In the genomic region with DNA sequence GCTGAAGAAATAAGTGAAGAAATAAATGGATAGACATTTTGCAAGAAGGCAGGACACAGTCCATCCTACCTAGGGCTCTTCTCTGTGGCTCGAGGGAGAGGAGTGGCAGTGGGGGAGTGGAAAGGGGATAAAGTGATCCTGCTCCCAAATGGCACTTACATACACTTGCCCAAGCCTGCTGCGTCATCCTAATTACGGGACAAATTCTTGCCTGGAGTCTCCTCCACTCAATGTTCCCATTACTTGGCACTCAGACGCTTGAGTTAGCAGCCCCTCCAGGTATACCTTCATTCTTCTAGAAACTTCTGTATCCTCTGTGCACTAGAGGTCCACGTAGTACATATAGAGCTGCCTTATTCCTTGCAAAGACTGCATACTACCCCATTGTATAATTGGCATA, we compare ENCODE assay signal across 3 cellular contexts.
TF ChIP-seq lines count a peak whose summit lies in the region.

No MANE protein-coding gene starts in this region.

TF ChIP-seq in SK-N-SH, 30 proteins besides CTCF, POLR2A, EP300 and RAD21 (continued from another document and continues in another):
- TF ChIP-seq, protein P1, sequence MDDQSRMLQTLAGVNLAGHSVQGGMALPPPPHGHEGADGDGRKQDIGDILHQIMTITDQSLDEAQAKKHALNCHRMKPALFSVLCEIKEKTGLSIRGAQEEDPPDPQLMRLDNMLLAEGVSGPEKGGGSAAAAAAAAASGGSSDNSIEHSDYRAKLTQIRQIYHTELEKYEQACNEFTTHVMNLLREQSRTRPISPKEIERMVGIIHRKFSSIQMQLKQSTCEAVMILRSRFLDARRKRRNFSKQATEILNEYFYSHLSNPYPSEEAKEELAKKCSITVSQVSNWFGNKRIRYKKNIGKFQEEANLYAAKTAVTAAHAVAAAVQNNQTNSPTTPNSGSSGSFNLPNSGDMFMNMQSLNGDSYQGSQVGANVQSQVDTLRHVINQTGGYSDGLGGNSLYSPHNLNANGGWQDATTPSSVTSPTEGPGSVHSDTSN (IDR thresholded peaks at IDR 0.05): no peak
- TF ChIP-seq, protein P2, sequence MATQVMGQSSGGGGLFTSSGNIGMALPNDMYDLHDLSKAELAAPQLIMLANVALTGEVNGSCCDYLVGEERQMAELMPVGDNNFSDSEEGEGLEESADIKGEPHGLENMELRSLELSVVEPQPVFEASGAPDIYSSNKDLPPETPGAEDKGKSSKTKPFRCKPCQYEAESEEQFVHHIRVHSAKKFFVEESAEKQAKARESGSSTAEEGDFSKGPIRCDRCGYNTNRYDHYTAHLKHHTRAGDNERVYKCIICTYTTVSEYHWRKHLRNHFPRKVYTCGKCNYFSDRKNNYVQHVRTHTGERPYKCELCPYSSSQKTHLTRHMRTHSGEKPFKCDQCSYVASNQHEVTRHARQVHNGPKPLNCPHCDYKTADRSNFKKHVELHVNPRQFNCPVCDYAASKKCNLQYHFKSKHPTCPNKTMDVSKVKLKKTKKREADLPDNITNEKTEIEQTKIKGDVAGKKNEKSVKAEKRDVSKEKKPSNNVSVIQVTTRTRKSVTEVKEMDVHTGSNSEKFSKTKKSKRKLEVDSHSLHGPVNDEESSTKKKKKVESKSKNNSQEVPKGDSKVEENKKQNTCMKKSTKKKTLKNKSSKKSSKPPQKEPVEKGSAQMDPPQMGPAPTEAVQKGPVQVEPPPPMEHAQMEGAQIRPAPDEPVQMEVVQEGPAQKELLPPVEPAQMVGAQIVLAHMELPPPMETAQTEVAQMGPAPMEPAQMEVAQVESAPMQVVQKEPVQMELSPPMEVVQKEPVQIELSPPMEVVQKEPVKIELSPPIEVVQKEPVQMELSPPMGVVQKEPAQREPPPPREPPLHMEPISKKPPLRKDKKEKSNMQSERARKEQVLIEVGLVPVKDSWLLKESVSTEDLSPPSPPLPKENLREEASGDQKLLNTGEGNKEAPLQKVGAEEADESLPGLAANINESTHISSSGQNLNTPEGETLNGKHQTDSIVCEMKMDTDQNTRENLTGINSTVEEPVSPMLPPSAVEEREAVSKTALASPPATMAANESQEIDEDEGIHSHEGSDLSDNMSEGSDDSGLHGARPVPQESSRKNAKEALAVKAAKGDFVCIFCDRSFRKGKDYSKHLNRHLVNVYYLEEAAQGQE (IDR thresholded peaks at IDR 0.05; ENCODE audit: low read depth, low read length): no peak
- TF ChIP-seq, protein P3, sequence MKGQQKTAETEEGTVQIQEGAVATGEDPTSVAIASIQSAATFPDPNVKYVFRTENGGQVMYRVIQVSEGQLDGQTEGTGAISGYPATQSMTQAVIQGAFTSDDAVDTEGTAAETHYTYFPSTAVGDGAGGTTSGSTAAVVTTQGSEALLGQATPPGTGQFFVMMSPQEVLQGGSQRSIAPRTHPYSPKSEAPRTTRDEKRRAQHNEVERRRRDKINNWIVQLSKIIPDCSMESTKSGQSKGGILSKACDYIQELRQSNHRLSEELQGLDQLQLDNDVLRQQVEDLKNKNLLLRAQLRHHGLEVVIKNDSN (IDR thresholded peaks at IDR 0.05; ENCODE audit: borderline replicate concordance, low read depth): no peak
- TF ChIP-seq, protein P4, sequence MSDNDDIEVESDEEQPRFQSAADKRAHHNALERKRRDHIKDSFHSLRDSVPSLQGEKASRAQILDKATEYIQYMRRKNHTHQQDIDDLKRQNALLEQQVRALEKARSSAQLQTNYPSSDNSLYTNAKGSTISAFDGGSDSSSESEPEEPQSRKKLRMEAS (IDR thresholded peaks at IDR 0.05; ENCODE audit: low read depth): no peak
- TF ChIP-seq NFIC (IDR thresholded peaks at IDR 0.05; ENCODE audit: borderline replicate concordance) (no peak), EZH2phosphoT487 (IDR thresholded peaks at IDR 0.05; ENCODE audit: borderline replicate concordance, low read depth) (no peak), RCOR1 (IDR thresholded peaks at IDR 0.05; ENCODE audit: low read length) (no peak), NRF1 (IDR thresholded peaks at IDR 0.05; ENCODE audit: low read depth, low read length) (no peak), POLR2AphosphoS5 (IDR thresholded peaks at IDR 0.05; ENCODE audit: low read depth, low read length) (no peak)
- TF ChIP-seq, protein P5, sequence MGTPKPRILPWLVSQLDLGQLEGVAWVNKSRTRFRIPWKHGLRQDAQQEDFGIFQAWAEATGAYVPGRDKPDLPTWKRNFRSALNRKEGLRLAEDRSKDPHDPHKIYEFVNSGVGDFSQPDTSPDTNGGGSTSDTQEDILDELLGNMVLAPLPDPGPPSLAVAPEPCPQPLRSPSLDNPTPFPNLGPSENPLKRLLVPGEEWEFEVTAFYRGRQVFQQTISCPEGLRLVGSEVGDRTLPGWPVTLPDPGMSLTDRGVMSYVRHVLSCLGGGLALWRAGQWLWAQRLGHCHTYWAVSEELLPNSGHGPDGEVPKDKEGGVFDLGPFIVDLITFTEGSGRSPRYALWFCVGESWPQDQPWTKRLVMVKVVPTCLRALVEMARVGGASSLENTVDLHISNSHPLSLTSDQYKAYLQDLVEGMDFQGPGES (IDR thresholded peaks at IDR 0.05; ENCODE audit: low read depth, low read length): no peak

TF ChIP-seq in SK-N-SH treated with all-trans-retinoic acid at 6 μM for 48 hours, 23 proteins besides CTCF, POLR2A, EP300 and RAD21 (continued from another document and continues in another):
- TF ChIP-seq, protein P6, sequence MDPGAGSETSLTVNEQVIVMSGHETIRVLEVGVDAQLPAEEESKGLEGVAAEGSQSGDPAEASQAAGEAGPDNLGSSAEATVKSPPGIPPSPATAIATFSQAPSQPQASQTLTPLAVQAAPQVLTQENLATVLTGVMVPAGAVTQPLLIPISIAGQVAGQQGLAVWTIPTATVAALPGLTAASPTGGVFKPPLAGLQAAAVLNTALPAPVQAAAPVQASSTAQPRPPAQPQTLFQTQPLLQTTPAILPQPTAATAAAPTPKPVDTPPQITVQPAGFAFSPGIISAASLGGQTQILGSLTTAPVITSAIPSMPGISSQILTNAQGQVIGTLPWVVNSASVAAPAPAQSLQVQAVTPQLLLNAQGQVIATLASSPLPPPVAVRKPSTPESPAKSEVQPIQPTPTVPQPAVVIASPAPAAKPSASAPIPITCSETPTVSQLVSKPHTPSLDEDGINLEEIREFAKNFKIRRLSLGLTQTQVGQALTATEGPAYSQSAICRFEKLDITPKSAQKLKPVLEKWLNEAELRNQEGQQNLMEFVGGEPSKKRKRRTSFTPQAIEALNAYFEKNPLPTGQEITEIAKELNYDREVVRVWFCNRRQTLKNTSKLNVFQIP (CRISPR knock-in tag; IDR thresholded peaks at IDR 0.05; ENCODE audit: borderline replicate concordance, low read depth): no peak
- no peak for TF ChIP-seq PPARA (CRISPR knock-in tag; IDR thresholded peaks at IDR 0.05; ENCODE audit: borderline replicate concordance)
- TF ChIP-seq ZNF70 (CRISPR knock-in tag; IDR thresholded peaks at IDR 0.05): no peak
- TF ChIP-seq ZNF565 (CRISPR knock-in tag; conservative IDR thresholded peaks at IDR 0.05; ENCODE audit: low read depth): no peak
- no peak for TF ChIP-seq BACH2 (CRISPR knock-in tag; IDR thresholded peaks at IDR 0.05; ENCODE audit: borderline replicate concordance)
- TF ChIP-seq ISL1 (CRISPR knock-in tag; IDR thresholded peaks at IDR 0.05): no peak
- TF ChIP-seq, protein P7, sequence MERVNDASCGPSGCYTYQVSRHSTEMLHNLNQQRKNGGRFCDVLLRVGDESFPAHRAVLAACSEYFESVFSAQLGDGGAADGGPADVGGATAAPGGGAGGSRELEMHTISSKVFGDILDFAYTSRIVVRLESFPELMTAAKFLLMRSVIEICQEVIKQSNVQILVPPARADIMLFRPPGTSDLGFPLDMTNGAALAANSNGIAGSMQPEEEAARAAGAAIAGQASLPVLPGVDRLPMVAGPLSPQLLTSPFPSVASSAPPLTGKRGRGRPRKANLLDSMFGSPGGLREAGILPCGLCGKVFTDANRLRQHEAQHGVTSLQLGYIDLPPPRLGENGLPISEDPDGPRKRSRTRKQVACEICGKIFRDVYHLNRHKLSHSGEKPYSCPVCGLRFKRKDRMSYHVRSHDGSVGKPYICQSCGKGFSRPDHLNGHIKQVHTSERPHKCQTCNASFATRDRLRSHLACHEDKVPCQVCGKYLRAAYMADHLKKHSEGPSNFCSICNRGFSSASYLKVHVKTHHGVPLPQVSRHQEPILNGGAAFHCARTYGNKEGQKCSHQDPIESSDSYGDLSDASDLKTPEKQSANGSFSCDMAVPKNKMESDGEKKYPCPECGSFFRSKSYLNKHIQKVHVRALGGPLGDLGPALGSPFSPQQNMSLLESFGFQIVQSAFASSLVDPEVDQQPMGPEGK (CRISPR knock-in tag; IDR thresholded peaks at IDR 0.05; ENCODE audit: borderline replicate concordance): no peak
- TF ChIP-seq RARB (CRISPR knock-in tag; IDR thresholded peaks at IDR 0.05): no peak
- TF ChIP-seq, protein P8, sequence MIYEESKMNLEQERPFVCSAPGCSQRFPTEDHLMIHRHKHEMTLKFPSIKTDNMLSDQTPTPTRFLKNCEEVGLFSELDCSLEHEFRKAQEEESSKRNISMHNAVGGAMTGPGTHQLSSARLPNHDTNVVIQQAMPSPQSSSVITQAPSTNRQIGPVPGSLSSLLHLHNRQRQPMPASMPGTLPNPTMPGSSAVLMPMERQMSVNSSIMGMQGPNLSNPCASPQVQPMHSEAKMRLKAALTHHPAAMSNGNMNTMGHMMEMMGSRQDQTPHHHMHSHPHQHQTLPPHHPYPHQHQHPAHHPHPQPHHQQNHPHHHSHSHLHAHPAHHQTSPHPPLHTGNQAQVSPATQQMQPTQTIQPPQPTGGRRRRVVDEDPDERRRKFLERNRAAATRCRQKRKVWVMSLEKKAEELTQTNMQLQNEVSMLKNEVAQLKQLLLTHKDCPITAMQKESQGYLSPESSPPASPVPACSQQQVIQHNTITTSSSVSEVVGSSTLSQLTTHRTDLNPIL (CRISPR knock-in tag; IDR thresholded peaks at IDR 0.05; ENCODE audit: low read depth): no peak
- no peak for TF ChIP-seq TCF4 (CRISPR knock-in tag; IDR thresholded peaks at IDR 0.05; ENCODE audit: borderline replicate concordance)

TF ChIP-seq in GM12878, 131 proteins besides CTCF, POLR2A, EP300 and RAD21 (continued from another document):
- TF ChIP-seq, protein P9, sequence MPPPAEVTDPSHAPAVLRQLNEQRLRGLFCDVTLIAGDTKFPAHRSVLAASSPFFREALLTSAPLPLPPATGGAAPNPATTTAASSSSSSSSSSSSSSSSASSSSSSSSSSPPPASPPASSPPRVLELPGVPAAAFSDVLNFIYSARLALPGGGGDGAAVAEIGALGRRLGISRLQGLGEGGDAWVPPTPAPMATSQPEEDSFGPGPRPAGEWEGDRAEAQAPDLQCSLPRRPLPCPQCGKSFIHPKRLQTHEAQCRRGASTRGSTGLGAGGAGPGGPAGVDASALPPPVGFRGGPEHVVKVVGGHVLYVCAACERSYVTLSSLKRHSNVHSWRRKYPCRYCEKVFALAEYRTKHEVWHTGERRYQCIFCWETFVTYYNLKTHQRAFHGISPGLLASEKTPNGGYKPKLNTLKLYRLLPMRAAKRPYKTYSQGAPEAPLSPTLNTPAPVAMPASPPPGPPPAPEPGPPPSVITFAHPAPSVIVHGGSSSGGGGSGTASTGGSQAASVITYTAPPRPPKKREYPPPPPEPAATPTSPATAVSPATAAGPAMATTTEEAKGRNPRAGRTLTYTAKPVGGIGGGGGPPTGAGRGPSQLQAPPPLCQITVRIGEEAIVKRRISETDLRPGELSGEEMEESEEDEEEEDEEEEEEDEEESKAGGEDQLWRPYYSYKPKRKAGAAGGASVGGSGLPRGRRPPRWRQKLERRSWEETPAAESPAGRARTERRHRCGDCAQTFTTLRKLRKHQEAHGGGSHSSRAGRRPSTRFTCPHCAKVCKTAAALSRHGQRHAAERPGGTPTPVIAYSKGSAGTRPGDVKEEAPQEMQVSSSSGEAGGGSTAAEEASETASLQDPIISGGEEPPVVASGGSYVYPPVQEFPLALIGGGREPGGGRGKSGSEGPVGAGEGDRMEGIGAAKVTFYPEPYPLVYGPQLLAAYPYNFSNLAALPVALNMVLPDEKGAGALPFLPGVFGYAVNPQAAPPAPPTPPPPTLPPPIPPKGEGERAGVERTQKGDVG (CRISPR knock-in tag; IDR thresholded peaks at IDR 0.05): no peak
- TF ChIP-seq ZNF622 (IDR thresholded peaks at IDR 0.05): no peak
